ENCODE assay signal across 1 cellular context in the genomic region with DNA sequence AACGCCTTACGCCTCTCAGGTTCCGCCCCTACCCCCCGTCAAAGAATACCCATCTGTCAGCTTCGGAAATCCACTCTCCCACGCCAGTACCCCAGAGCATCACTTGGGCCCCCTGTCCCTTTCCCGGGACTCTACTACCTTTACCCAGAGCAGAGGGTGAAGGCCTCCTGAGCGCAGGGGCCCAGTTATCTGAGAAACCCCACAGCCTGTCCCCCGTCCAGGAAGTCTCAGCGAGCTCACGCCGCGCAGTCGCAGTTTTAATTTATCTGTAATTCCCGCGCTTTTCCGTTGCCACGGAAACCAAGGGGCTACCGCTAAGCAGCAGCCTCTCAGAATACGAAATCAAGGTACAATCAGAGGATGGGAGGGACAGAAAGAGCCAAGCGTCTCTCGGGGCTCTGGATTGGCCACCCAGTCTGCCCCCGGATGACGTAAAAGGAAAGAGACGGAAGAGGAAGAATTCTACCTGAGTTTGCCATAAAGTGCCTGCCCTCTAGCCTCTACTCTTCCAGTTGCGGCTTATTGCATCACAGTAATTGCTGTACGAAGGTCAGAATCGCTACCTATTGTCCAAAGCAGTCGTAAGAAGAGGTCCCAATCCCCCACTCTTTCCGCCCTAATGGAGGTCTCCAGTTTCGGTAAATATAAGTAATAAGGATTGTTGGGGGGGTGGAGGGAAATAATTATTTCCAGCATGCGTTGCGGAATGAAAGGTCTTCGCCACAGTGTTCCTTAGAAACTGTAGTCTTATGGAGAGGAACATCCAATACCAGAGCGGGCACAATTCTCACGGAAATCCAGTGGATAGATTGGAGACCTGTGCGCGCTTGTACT.
TF ChIP-seq lines count a peak whose summit lies in the region.

A gene (minus strand): TSS at position 232 of the 834 bp plus-strand sequence. CDS start 1,268 bp downstream, outside the sequence.

TF ChIP-seq in K562, 482 proteins besides CTCF, POLR2A, EP300 and RAD21 (continued from another document and continues in another):
- TF ChIP-seq, protein P1, sequence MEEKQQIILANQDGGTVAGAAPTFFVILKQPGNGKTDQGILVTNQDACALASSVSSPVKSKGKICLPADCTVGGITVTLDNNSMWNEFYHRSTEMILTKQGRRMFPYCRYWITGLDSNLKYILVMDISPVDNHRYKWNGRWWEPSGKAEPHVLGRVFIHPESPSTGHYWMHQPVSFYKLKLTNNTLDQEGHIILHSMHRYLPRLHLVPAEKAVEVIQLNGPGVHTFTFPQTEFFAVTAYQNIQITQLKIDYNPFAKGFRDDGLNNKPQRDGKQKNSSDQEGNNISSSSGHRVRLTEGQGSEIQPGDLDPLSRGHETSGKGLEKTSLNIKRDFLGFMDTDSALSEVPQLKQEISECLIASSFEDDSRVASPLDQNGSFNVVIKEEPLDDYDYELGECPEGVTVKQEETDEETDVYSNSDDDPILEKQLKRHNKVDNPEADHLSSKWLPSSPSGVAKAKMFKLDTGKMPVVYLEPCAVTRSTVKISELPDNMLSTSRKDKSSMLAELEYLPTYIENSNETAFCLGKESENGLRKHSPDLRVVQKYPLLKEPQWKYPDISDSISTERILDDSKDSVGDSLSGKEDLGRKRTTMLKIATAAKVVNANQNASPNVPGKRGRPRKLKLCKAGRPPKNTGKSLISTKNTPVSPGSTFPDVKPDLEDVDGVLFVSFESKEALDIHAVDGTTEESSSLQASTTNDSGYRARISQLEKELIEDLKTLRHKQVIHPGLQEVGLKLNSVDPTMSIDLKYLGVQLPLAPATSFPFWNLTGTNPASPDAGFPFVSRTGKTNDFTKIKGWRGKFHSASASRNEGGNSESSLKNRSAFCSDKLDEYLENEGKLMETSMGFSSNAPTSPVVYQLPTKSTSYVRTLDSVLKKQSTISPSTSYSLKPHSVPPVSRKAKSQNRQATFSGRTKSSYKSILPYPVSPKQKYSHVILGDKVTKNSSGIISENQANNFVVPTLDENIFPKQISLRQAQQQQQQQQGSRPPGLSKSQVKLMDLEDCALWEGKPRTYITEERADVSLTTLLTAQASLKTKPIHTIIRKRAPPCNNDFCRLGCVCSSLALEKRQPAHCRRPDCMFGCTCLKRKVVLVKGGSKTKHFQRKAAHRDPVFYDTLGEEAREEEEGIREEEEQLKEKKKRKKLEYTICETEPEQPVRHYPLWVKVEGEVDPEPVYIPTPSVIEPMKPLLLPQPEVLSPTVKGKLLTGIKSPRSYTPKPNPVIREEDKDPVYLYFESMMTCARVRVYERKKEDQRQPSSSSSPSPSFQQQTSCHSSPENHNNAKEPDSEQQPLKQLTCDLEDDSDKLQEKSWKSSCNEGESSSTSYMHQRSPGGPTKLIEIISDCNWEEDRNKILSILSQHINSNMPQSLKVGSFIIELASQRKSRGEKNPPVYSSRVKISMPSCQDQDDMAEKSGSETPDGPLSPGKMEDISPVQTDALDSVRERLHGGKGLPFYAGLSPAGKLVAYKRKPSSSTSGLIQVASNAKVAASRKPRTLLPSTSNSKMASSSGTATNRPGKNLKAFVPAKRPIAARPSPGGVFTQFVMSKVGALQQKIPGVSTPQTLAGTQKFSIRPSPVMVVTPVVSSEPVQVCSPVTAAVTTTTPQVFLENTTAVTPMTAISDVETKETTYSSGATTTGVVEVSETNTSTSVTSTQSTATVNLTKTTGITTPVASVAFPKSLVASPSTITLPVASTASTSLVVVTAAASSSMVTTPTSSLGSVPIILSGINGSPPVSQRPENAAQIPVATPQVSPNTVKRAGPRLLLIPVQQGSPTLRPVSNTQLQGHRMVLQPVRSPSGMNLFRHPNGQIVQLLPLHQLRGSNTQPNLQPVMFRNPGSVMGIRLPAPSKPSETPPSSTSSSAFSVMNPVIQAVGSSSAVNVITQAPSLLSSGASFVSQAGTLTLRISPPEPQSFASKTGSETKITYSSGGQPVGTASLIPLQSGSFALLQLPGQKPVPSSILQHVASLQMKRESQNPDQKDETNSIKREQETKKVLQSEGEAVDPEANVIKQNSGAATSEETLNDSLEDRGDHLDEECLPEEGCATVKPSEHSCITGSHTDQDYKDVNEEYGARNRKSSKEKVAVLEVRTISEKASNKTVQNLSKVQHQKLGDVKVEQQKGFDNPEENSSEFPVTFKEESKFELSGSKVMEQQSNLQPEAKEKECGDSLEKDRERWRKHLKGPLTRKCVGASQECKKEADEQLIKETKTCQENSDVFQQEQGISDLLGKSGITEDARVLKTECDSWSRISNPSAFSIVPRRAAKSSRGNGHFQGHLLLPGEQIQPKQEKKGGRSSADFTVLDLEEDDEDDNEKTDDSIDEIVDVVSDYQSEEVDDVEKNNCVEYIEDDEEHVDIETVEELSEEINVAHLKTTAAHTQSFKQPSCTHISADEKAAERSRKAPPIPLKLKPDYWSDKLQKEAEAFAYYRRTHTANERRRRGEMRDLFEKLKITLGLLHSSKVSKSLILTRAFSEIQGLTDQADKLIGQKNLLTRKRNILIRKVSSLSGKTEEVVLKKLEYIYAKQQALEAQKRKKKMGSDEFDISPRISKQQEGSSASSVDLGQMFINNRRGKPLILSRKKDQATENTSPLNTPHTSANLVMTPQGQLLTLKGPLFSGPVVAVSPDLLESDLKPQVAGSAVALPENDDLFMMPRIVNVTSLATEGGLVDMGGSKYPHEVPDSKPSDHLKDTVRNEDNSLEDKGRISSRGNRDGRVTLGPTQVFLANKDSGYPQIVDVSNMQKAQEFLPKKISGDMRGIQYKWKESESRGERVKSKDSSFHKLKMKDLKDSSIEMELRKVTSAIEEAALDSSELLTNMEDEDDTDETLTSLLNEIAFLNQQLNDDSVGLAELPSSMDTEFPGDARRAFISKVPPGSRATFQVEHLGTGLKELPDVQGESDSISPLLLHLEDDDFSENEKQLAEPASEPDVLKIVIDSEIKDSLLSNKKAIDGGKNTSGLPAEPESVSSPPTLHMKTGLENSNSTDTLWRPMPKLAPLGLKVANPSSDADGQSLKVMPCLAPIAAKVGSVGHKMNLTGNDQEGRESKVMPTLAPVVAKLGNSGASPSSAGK (IDR thresholded peaks at IDR 0.05): peak; percentile 85
- TF ChIP-seq ZNF143 (CRISPR knock-in tag; IDR thresholded peaks at IDR 0.05): no peak
- TF ChIP-seq, protein P2, sequence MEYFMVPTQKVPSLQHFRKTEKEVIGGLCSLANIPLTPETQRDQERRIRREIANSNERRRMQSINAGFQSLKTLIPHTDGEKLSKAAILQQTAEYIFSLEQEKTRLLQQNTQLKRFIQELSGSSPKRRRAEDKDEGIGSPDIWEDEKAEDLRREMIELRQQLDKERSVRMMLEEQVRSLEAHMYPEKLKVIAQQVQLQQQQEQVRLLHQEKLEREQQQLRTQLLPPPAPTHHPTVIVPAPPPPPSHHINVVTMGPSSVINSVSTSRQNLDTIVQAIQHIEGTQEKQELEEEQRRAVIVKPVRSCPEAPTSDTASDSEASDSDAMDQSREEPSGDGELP (CRISPR knock-in tag; IDR thresholded peaks at IDR 0.05; ENCODE audit: borderline replicate concordance): peak; percentile 47; the same call in 1 of the 2 replicates
- TF ChIP-seq ZKSCAN1 (IDR thresholded peaks at IDR 0.05; ENCODE audit: low read depth, low read length): 0 out of 2 replicates have a peak, but pooled peaks have one; percentile 37
- no peak for TF ChIP-seq MAFG (tag; conservative IDR thresholded peaks at IDR 0.05)
- TF ChIP-seq TGIF2 (CRISPR knock-in tag; IDR thresholded peaks at IDR 0.05): no peak
- TF ChIP-seq, protein P3, sequence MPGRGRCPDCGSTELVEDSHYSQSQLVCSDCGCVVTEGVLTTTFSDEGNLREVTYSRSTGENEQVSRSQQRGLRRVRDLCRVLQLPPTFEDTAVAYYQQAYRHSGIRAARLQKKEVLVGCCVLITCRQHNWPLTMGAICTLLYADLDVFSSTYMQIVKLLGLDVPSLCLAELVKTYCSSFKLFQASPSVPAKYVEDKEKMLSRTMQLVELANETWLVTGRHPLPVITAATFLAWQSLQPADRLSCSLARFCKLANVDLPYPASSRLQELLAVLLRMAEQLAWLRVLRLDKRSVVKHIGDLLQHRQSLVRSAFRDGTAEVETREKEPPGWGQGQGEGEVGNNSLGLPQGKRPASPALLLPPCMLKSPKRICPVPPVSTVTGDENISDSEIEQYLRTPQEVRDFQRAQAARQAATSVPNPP (IDR thresholded peaks at IDR 0.05; ENCODE audit: borderline replicate concordance, insufficient read depth, insufficient read length): no peak
- no peak for TF ChIP-seq ZNF124 (CRISPR knock-in tag; IDR thresholded peaks at IDR 0.05)
- no peak for TF ChIP-seq RUNX1 (IDR thresholded peaks at IDR 0.05; ENCODE audit: low read depth)
- 0 out of 2 replicates have a peak, but pooled peaks have one; percentile 29 for TF ChIP-seq FOXM1 (IDR thresholded peaks at IDR 0.05; ENCODE audit: low read depth)
- no peak for TF ChIP-seq FOXM1 (CRISPR knock-in tag; IDR thresholded peaks at IDR 0.05; ENCODE audit: low read depth)
- no peak for TF ChIP-seq ZNF384 (IDR thresholded peaks at IDR 0.05; ENCODE audit: low read depth, low read length)
- no peak for TF ChIP-seq CCNT2 (IDR thresholded peaks at IDR 0.05; ENCODE audit: borderline replicate concordance, extremely low read depth, insufficient read length, low read depth, low read length)
- TF ChIP-seq ARHGAP35 (IDR thresholded peaks at IDR 0.05; ENCODE audit: partially characterized antibody): no peak
- TF ChIP-seq ZNF253 (CRISPR knock-in tag; conservative IDR thresholded peaks at IDR 0.05): no peak
- TF ChIP-seq, protein P4, sequence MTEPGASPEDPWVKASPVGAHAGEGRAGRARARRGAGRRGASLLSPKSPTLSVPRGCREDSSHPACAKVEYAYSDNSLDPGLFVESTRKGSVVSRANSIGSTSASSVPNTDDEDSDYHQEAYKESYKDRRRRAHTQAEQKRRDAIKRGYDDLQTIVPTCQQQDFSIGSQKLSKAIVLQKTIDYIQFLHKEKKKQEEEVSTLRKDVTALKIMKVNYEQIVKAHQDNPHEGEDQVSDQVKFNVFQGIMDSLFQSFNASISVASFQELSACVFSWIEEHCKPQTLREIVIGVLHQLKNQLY (CRISPR knock-in tag; conservative IDR thresholded peaks at IDR 0.05): no peak
- TF ChIP-seq ZNF780A (CRISPR knock-in tag; IDR thresholded peaks at IDR 0.05): no peak
- TF ChIP-seq PRPF4 (IDR thresholded peaks at IDR 0.05; ENCODE audit: insufficient read depth, low read depth, low read length, poor library complexity, severe bottlenecking): no peak
- peak; percentile 61; the same call in 1 of the 2 replicates for TF ChIP-seq MYC (IDR thresholded peaks at IDR 0.05; ENCODE audit: low read depth, low read length)
- TF ChIP-seq MYC (CRISPR knock-in tag; IDR thresholded peaks at IDR 0.05; ENCODE audit: borderline replicate concordance, low read depth): no peak
- no peak for TF ChIP-seq ZKSCAN3 (CRISPR knock-in tag; IDR thresholded peaks at IDR 0.05)
- peak; percentile 69 for TF ChIP-seq HNRNPLL (IDR thresholded peaks at IDR 0.05; ENCODE audit: low read depth, low read length, poor library complexity, severe bottlenecking)
- no peak for TF ChIP-seq IFI16 (CRISPR knock-in tag; IDR thresholded peaks at IDR 0.05)
- TF ChIP-seq E2F3 (CRISPR knock-in tag; IDR thresholded peaks at IDR 0.05): peak; percentile 97
- TF ChIP-seq ZNF551 (CRISPR knock-in tag; IDR thresholded peaks at IDR 0.05): no peak
- TF ChIP-seq, protein P5, sequence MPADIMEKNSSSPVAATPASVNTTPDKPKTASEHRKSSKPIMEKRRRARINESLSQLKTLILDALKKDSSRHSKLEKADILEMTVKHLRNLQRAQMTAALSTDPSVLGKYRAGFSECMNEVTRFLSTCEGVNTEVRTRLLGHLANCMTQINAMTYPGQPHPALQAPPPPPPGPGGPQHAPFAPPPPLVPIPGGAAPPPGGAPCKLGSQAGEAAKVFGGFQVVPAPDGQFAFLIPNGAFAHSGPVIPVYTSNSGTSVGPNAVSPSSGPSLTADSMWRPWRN (IDR thresholded peaks at IDR 0.05; ENCODE audit: low read depth): 0 out of 2 replicates have a peak, but pooled peaks have one; percentile 35
- no peak for TF ChIP-seq SLC30A9 (CRISPR knock-in tag; IDR thresholded peaks at IDR 0.05)
- TF ChIP-seq SMARCE1 (IDR thresholded peaks at IDR 0.05): no peak
- TF ChIP-seq BCL6 (CRISPR knock-in tag; IDR thresholded peaks at IDR 0.05): no peak
- no peak for TF ChIP-seq ZNF699 (CRISPR knock-in tag; IDR thresholded peaks at IDR 0.05; ENCODE audit: insufficient replicate concordance)
- TF ChIP-seq TEAD2 (tag; IDR thresholded peaks at IDR 0.05): no peak
- TF ChIP-seq ZNF717 (CRISPR knock-in tag; IDR thresholded peaks at IDR 0.05): no peak
- no peak for TF ChIP-seq GABPB2 (CRISPR knock-in tag; conservative IDR thresholded peaks at IDR 0.05)
- no peak for TF ChIP-seq PHF21A (IDR thresholded peaks at IDR 0.05; ENCODE audit: borderline replicate concordance, low read depth)
- no peak for TF ChIP-seq ZNF133 (CRISPR knock-in tag; IDR thresholded peaks at IDR 0.05)
- peak; percentile 44 for TF ChIP-seq MEIS2 (IDR thresholded peaks at IDR 0.05; ENCODE audit: partially characterized antibody)
- no peak for TF ChIP-seq EHMT2 (IDR thresholded peaks at IDR 0.05)
- TF ChIP-seq ZEB2 (IDR thresholded peaks at IDR 0.05): no peak; the same call in 1 of the 2 replicates
- 0 out of 2 replicates have a peak, but pooled peaks have one; percentile 50 for TF ChIP-seq OTX1 (CRISPR knock-in tag; IDR thresholded peaks at IDR 0.05)
- peak; percentile 63; the same call in 1 of the 2 replicates for TF ChIP-seq ZNF197 (CRISPR knock-in tag; IDR thresholded peaks at IDR 0.05; ENCODE audit: low read depth)
- TF ChIP-seq ZNF583 (CRISPR knock-in tag; IDR thresholded peaks at IDR 0.05): no peak
- TF ChIP-seq ASH1L (IDR thresholded peaks at IDR 0.05; ENCODE audit: borderline replicate concordance, low read depth, partially characterized antibody): peak; percentile 83
- TF ChIP-seq PHF20 (IDR thresholded peaks at IDR 0.05; ENCODE audit: partially characterized antibody): peak; percentile 98
- TF ChIP-seq, protein P6, sequence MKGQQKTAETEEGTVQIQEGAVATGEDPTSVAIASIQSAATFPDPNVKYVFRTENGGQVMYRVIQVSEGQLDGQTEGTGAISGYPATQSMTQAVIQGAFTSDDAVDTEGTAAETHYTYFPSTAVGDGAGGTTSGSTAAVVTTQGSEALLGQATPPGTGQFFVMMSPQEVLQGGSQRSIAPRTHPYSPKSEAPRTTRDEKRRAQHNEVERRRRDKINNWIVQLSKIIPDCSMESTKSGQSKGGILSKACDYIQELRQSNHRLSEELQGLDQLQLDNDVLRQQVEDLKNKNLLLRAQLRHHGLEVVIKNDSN (CRISPR knock-in tag; IDR thresholded peaks at IDR 0.05): no peak
- peak; percentile 73 for TF ChIP-seq POLR2G (IDR thresholded peaks at IDR 0.05; ENCODE audit: low read depth, low read length)
- TF ChIP-seq, protein P7, sequence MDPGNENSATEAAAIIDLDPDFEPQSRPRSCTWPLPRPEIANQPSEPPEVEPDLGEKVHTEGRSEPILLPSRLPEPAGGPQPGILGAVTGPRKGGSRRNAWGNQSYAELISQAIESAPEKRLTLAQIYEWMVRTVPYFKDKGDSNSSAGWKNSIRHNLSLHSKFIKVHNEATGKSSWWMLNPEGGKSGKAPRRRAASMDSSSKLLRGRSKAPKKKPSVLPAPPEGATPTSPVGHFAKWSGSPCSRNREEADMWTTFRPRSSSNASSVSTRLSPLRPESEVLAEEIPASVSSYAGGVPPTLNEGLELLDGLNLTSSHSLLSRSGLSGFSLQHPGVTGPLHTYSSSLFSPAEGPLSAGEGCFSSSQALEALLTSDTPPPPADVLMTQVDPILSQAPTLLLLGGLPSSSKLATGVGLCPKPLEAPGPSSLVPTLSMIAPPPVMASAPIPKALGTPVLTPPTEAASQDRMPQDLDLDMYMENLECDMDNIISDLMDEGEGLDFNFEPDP (CRISPR knock-in tag; IDR thresholded peaks at IDR 0.05): no peak
